9 cellular contexts compared by ENCODE assay signal in the genomic region with DNA sequence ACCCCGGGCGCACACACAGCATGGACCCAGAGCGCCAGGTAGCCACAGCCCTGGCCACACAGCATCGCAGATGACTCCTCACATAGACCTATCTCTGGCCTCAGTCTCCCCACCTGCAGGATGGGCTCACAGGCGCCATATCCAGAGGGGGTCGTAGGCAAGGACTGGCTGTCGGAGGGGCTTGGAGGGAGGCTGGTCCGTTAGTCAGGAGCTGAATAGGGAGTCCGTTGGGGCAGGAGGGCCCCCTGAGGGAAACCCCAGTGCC. TPM values are rescaled to one million over a fixed set of nuclear protein-coding genes. Genes with fewer than 3 reads are reported as not detected.
A peak's percentile ranks its signal among the peaks of the same experiment; 100 is the strongest.
DNase-seq lines count a peak whose midpoint lies in the region; ATAC-seq, FAIRE-seq and TF ChIP-seq lines count a peak whose summit lies in the region.
"Had no signal": no experiment of that assay in that cellular context is flagged by ENCODE, and none has a peak within 500 bp of the region (broad histone marks: within the 10 kb centered on the region; RNA-seq: fewer than 3 reads in every experiment).

No MANE protein-coding gene starts in this region.

- FAIRE-seq in GM19239 (lab: Jason Lieb, UNC) = no peak

- H3K9ac ChIP-seq in GM23248 (peak overlapping the region; percentile 94), colonic mucosa (ENCODE audit: low read depth in 2 of 2, low read length in 2 of 2) (peak overlapping the region; percentile 90 to 96)

- intact Hi-C loops in colonic mucosa (cut with DNase I) = no loop called here

- H3K4me3 Mint-ChIP-seq in progenitor cell of endocrine pancreas (ENCODE audit: low read depth) = peak overlapping the region; percentile 29
- H3K4me3 Mint-ChIP-seq in stimulated activated effector memory CD8-positive, alpha-beta T cell treated with anti-CD3 and anti-CD28 coated beads, Interleukin-12 subunit alpha, Interleukin-12 subunit beta, amount 100 ng/mL, for 72 hours = no peak overlapping the region

- no peaks in the 10 kb centered on the region for H3K9me2 ChIP-seq in GM23248 (ENCODE audit: insufficient read depth)

- no peak overlapping the region for H2AFZ ChIP-seq in GM23248

- 75 to 77% methylated on average over 8 to 9 of the region's 9 CpGs for WGBS in GM23248 (ENCODE audit: low coverage in 1 of 2, low lambda C conversion rate in 2 of 2, missing lambda C conversion rate in 2 of 2), 2 experiments

- H3K27ac Mint-ChIP-seq in progenitor cell of endocrine pancreas = no peak overlapping the region
- no peak overlapping the region for H3K27ac Mint-ChIP-seq in stimulated activated effector memory CD8-positive, alpha-beta T cell treated with anti-CD3 and anti-CD28 coated beads, Interleukin-12 subunit alpha, Interleukin-12 subunit beta, amount 100 ng/mL, for 72 hours

- H3K4me3 ChIP-seq in GM23248 = peak overlapping the region; percentile 92
- peak overlapping the region; percentile 91 for H3K4me3 ChIP-seq in colonic mucosa

- H3K9me3 Mint-ChIP-seq in progenitor cell of endocrine pancreas (ENCODE audit: low read depth) = no peaks in the 10 kb centered on the region
- H3K9me3 Mint-ChIP-seq in stimulated activated effector memory CD8-positive, alpha-beta T cell treated with anti-CD3 and anti-CD28 coated beads, Interleukin-12 subunit alpha, Interleukin-12 subunit beta, amount 100 ng/mL, for 72 hours = no peaks in the 10 kb centered on the region

- H3K36me3 ChIP-seq in GM23248 (ENCODE audit: low read depth) (no peaks in the 10 kb centered on the region), colonic mucosa (no peaks in the 10 kb centered on the region)

- no peak for ATAC-seq in HG02884 (IDR thresholded peaks at IDR 0.05; ENCODE audit: unreplicated experiment)
- ATAC-seq in stimulated activated effector memory CD8-positive, alpha-beta T cell treated with anti-CD3 and anti-CD28 coated beads, Interleukin-12 subunit alpha, Interleukin-12 subunit beta, amount 100 ng/mL, for 72 hours = no peak

- H4K20me1 ChIP-seq in GM23248 (ENCODE audit: insufficient read depth) = no peaks in the 10 kb centered on the region

- H3K27me3 ChIP-seq in GM23248 (replicated peaks; ENCODE audit: insufficient read depth) = no peaks in the 10 kb centered on the region
- no peaks in the 10 kb centered on the region for H3K27me3 ChIP-seq in colonic mucosa

- TF ChIP-seq CTCF in colonic mucosa (IDR thresholded peaks at IDR 0.05) = no peak
- TF ChIP-seq CTCF in progenitor cell of endocrine pancreas (IDR thresholded peaks at IDR 0.05; ENCODE audit: unreplicated experiment) = no peak

- no peaks in the 10 kb centered on the region for H3K9me3 ChIP-seq in GM23248 (ENCODE audit: low read depth)
- no peaks in the 10 kb centered on the region for H3K9me3 ChIP-seq in colonic mucosa

- H3K4me2 ChIP-seq in GM23248 (ENCODE audit: unreplicated experiment) = peak overlapping the region; percentile 92

- H3K27me3 Mint-ChIP-seq in progenitor cell of endocrine pancreas = no peaks in the 10 kb centered on the region

- peaks cover 54% of the 10 kb centered on the region for H3K4me1 ChIP-seq in GM23248 (ENCODE audit: insufficient read depth)
- peaks cover 53% of the 10 kb centered on the region for H3K4me1 ChIP-seq in colonic mucosa

- peak overlapping the region; percentile 89 for H3K27ac ChIP-seq in GM23248
- peak overlapping the region; percentile 93 for H3K27ac ChIP-seq in colonic mucosa

- H3F3A ChIP-seq in GM23248 (ENCODE audit: insufficient read depth) = peaks cover 12% of the 10 kb centered on the region

- peaks cover 66% of the 10 kb centered on the region for H3K79me2 ChIP-seq in GM23248 (ENCODE audit: insufficient read depth)

- in situ Hi-C loops in GM23248 (cut with MboI) = no loop called here

- peaks cover 17% of the 10 kb centered on the region for H3K4me1 Mint-ChIP-seq in progenitor cell of endocrine pancreas (ENCODE audit: low read depth)
- H3K4me1 Mint-ChIP-seq in stimulated activated effector memory CD8-positive, alpha-beta T cell treated with anti-CD3 and anti-CD28 coated beads, Interleukin-12 subunit alpha, Interleukin-12 subunit beta, amount 100 ng/mL, for 72 hours = peaks cover 17% of the 10 kb centered on the region

- H3K36me3 Mint-ChIP-seq in progenitor cell of endocrine pancreas (ENCODE audit: insufficient read depth) = no peaks in the 10 kb centered on the region
- no peaks in the 10 kb centered on the region for H3K36me3 Mint-ChIP-seq in stimulated activated effector memory CD8-positive, alpha-beta T cell treated with anti-CD3 and anti-CD28 coated beads, Interleukin-12 subunit alpha, Interleukin-12 subunit beta, amount 100 ng/mL, for 72 hours

- DNase-seq in GM23248 = no peak
- no peak for DNase-seq in colonic mucosa
- no peak for DNase-seq in progenitor cell of endocrine pancreas (ENCODE audit: low spot score, unreplicated experiment)
- no peak for DNase-seq in GM19239 (ENCODE audit: insufficient read length, low spot score)
- DNase-seq in stimulated activated effector memory CD8-positive, alpha-beta T cell treated with anti-CD3 and anti-CD28 coated beads, Interleukin-12 subunit alpha, Interleukin-12 subunit beta, amount 100 ng/mL, for 72 hours (ENCODE audit: low spot score in 2 of 2) = no peak
- DNase-seq: activated CD8-positive, alpha-beta memory T cell treated with anti-CD3 and anti-CD28 coated beads, Interleukin-2, amount 50 U/mL, for 48 hours; NCI-H524 treated with DMSO at 0.1 percent for 48 hours; stimulated activated naive CD4-positive, alpha-beta T cell had no signal

RNA-seq across cellular contexts. Expression of gene PLXNB2, which starts 2.1 kb away (rescaled TPM):
- total RNA-seq in GM23248 (2014; rRNA removed; shearing (Covaris generic)) = 136 and 147 TPM in 2 replicates
- polyA plus RNA-seq in GM23248 (2016; fragmentation: Nextera tagmentation; extraction: Ambion mirVana) = 123 and 136 TPM in 2 replicates
- 100 to 1,000 TPM; 270 to 339 TPM for total RNA-seq in colonic mucosa
- total RNA-seq in progenitor cell of endocrine pancreas = 178 and 182 TPM in 2 replicates

RNA-seq across cellular contexts. Expression of gene DENND6B, which starts 21.5 kb away (rescaled TPM):
- total RNA-seq in GM23248 (2014; rRNA removed; shearing (Covaris generic)) = 3.3 and 5.7 TPM in 2 replicates
- 6.1 and 6.6 TPM in 2 replicates for polyA plus RNA-seq in GM23248 (2016; fragmentation: Nextera tagmentation; extraction: Ambion mirVana)
- total RNA-seq in colonic mucosa (1 to 10 TPM; 2.4 to 4.0 TPM), progenitor cell of endocrine pancreas (35.1 and 36.4 TPM in 2 replicates)

RNA-seq across cellular contexts. Expression of gene MAPK11, which starts 35.1 kb away (rescaled TPM):
- 9.8 and 12.3 TPM in 2 replicates for total RNA-seq in GM23248 (2014; rRNA removed; shearing (Covaris generic))
- 1.0 and 1.2 TPM in 2 replicates for polyA plus RNA-seq in GM23248 (2016; fragmentation: Nextera tagmentation; extraction: Ambion mirVana)
- total RNA-seq in colonic mucosa (1 to 10 TPM; 1.3 to 1.9 TPM), progenitor cell of endocrine pancreas (2.3 and 2.7 TPM in 2 replicates)

RNA-seq across cellular contexts. Expression of gene PPP6R2, which starts 37.8 kb away (rescaled TPM):
- 50.0 and 58.4 TPM in 2 replicates for total RNA-seq in GM23248 (2014; rRNA removed; shearing (Covaris generic))
- 22.2 and 22.3 TPM in 2 replicates for polyA plus RNA-seq in GM23248 (2016; fragmentation: Nextera tagmentation; extraction: Ambion mirVana)
- total RNA-seq in colonic mucosa (10 to 100 TPM; 34.1 to 55.9 TPM), progenitor cell of endocrine pancreas (85.7 and 87.9 TPM in 2 replicates)

RNA-seq across cellular contexts. Expression of gene MAPK12, which starts 43.8 kb away (rescaled TPM):
- 22.8 and 28.7 TPM in 2 replicates for total RNA-seq in GM23248 (2014; rRNA removed; shearing (Covaris generic))
- 20.7 and 23.2 TPM in 2 replicates for polyA plus RNA-seq in GM23248 (2016; fragmentation: Nextera tagmentation; extraction: Ambion mirVana)
- total RNA-seq in colonic mucosa (1 to 10 TPM; 2.0 to 2.6 TPM), progenitor cell of endocrine pancreas (53.7 and 54.6 TPM in 2 replicates)
